ENCODE assay signal across 7 cellular contexts in the genomic region with DNA sequence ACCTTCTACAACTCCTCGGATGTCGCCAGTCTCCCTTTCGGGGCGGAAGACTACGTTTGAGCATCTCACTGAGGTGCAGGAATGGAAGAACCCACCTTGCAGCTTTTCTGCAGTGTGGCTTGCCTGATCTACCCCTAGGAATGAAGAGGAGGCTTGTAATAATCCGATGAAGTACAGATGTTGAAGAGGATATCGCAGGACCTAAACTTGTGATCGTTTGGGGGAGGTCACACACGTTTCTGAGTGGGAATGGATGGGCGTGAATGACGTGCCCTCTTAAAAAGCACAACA. TPM values are rescaled to one million over a fixed set of nuclear protein-coding genes. Genes with fewer than 3 reads are reported as not detected.
DNase-seq lines count a peak whose midpoint lies in the region; ATAC-seq and TF ChIP-seq lines count a peak whose summit lies in the region.

No MANE protein-coding gene starts in this region.

- H3K36me3 ChIP-seq in Loucy (ENCODE audit: insufficient read depth, low read length) (no peaks in the 10 kb centered on the region), brain microvascular endothelial cell (replicated peaks) (no peaks in the 10 kb centered on the region), mesodermal cell (ENCODE audit: control insufficient read depth, insufficient read depth, low read length) (no peaks in the 10 kb centered on the region)

- no peaks in the 10 kb centered on the region for H3F3A ChIP-seq in Loucy (ENCODE audit: low read depth)

- peaks cover 55% of the 10 kb centered on the region for H4K20me1 ChIP-seq in Loucy (ENCODE audit: insufficient read depth, low read length, poor library complexity, severe bottlenecking)

- TF ChIP-seq CTCF in Loucy (conservative IDR thresholded peaks at IDR 0.05; ENCODE audit: low read length) (no peak), brain microvascular endothelial cell (IDR thresholded peaks at IDR 0.05; ENCODE audit: low read depth, low read length, missing control alignments) (no peak)

- H3K4me3 ChIP-seq in Loucy (ENCODE audit: low read length, poor library complexity, severe bottlenecking) (peak overlapping the region; percentile 95), brain microvascular endothelial cell (ENCODE audit: low read depth, low read length) (peak overlapping the region; percentile 83), mesodermal cell (ENCODE audit: extremely low read depth, insufficient read depth, low read length, poor library complexity, severe bottlenecking) (peak overlapping the region; percentile 72)

- H2AFZ ChIP-seq in Loucy (ENCODE audit: low read length) = peak overlapping the region; percentile 92

- 0% methylated on average over 5 to 6 of the region's 11 CpGs for WGBS in mesodermal cell (ENCODE audit: insufficient coverage in 2 of 2), 2 experiments

- no peaks in the 10 kb centered on the region for H3K9me3 ChIP-seq in Loucy (ENCODE audit: insufficient read depth, low read depth, low read length)
- H3K9me3 ChIP-seq in mesodermal cell (ENCODE audit: control insufficient read depth, low read length) = no peaks in the 10 kb centered on the region

- DNase-seq in brain microvascular endothelial cell = no peak
- DNase-seq in KBM-7 = no peak
- DNase-seq in activated CD4-positive, CD25-positive, alpha-beta regulatory T cell (lab: John Stamatoyannopoulos, UW) = no peak

- ATAC-seq in GM19438 (IDR thresholded peaks at IDR 0.05; ENCODE audit: low read depth, unreplicated experiment) (peak; percentile 4), GM18861 (IDR thresholded peaks at IDR 0.05; ENCODE audit: unreplicated experiment) (no peak)

- H3K27ac ChIP-seq in brain microvascular endothelial cell (no peak overlapping the region), mesodermal cell (ENCODE audit: low read depth, low read length, severe bottlenecking) (peak overlapping the region; percentile 84)

- in situ Hi-C loops in brain microvascular endothelial cell (cut with HindIII; ENCODE audit: low pct_ligation_motif_present, low sequenced_read_pairs) (no loop called here), KBM-7 (cut with MboI; ENCODE audit: low pct_unique_long_range_greater_than_20kb, low sequenced_read_pairs) (no loop called here)

- no peaks in the 10 kb centered on the region for H3K9me2 ChIP-seq in Loucy (replicated peaks; ENCODE audit: low read depth, low read length)

- no peaks in the 10 kb centered on the region for H3K27me3 ChIP-seq in Loucy (ENCODE audit: insufficient read depth, low read length, poor library complexity, severe bottlenecking)
- H3K27me3 ChIP-seq in brain microvascular endothelial cell (replicated peaks) = no peaks in the 10 kb centered on the region

- H3K4me2 ChIP-seq in Loucy (ENCODE audit: low read depth, low read length, poor library complexity, severe bottlenecking) = peak overlapping the region; percentile 93

- H3K4me1 ChIP-seq in Loucy (ENCODE audit: insufficient read depth, low read length, poor library complexity, severe bottlenecking) (peaks cover 58% of the 10 kb centered on the region), mesodermal cell (ENCODE audit: control insufficient read depth, insufficient read depth, low read length, poor library complexity, severe bottlenecking) (peaks cover 8% of the 10 kb centered on the region)

- peaks cover 69% of the 10 kb centered on the region for H3K79me2 ChIP-seq in Loucy (ENCODE audit: insufficient read depth, low read length)

- H3K9ac ChIP-seq in Loucy (ENCODE audit: low read depth, low read length, poor library complexity, severe bottlenecking) = peak overlapping the region; percentile 93

RNA-seq across cellular contexts. Expression of a gene that starts 0.5 kb away (rescaled TPM):
- polyA plus RNA-seq in mesodermal cell (2013, experiment 1 of 2) = 18.1 TPM
- polyA plus RNA-seq in mesodermal cell (2013, experiment 2 of 2) = 20.0 TPM
